Comparison of ENCODE assay signal across 13 cellular contexts in genomic region chr6:122495612-122496011, GRCh38. TPM values are rescaled to one million over a fixed set of nuclear protein-coding genes. Genes with fewer than 3 reads are reported as not detected.
DNase-seq lines count a peak whose midpoint lies in the region; ATAC-seq and TF ChIP-seq lines count a peak whose summit lies in the region.
"Had no signal": no experiment of that assay in that cellular context is flagged by ENCODE, and none has a peak within 500 bp of the region (broad histone marks: within the 10 kb centered on the region; RNA-seq: fewer than 3 reads in every experiment).

No MANE protein-coding gene starts in this region.

- TF ChIP-seq CTCF in type B pancreatic cell (conservative IDR thresholded peaks at IDR 0.05): no peak

- no peak overlapping the region for H3K4me3 Mint-ChIP-seq in activated T-cell treated with anti-CD3 and anti-CD28 coated beads, Interleukin-2, amount 50 U/mL, for 72 hours
- H3K4me3 Mint-ChIP-seq in activated T-cell treated with anti-CD3 and anti-CD28 coated beads, Interleukin-2, amount 50 U/mL, for 24 hours: no peak overlapping the region
- H3K4me3 Mint-ChIP-seq in natural killer cell treated with Interleukin-12 subunit alpha and Interleukin-12 subunit beta and Interleukin-15 and Interleukin-18, amount 100 ng/mL, for 72 hours: no peak overlapping the region
- no peak overlapping the region for H3K4me3 Mint-ChIP-seq in type B pancreatic cell
- H3K4me3 Mint-ChIP-seq: IgD-negative memory B cell, neural crest cell had no signal

- no peak overlapping the region for H3K27ac Mint-ChIP-seq in activated T-cell treated with anti-CD3 and anti-CD28 coated beads, Interleukin-2, amount 50 U/mL, for 72 hours
- H3K27ac Mint-ChIP-seq in activated T-cell treated with anti-CD3 and anti-CD28 coated beads, Interleukin-2, amount 50 U/mL, for 24 hours: no peak overlapping the region
- no peak overlapping the region for H3K27ac Mint-ChIP-seq in natural killer cell treated with Interleukin-12 subunit alpha and Interleukin-12 subunit beta and Interleukin-15 and Interleukin-18, amount 100 ng/mL, for 72 hours
- H3K27ac Mint-ChIP-seq in type B pancreatic cell: no peak overlapping the region
- H3K27ac Mint-ChIP-seq: IgD-negative memory B cell had no signal

- peaks cover 1 to 10% of the 10 kb centered on the region in 2 donors for H3K9me3 Mint-ChIP-seq in activated T-cell treated with anti-CD3 and anti-CD28 coated beads, Interleukin-2, amount 50 U/mL, for 72 hours
- H3K9me3 Mint-ChIP-seq in activated T-cell treated with anti-CD3 and anti-CD28 coated beads, Interleukin-2, amount 50 U/mL, for 24 hours: peaks cover 28% of the 10 kb centered on the region
- peaks cover 5% of the 10 kb centered on the region for H3K9me3 Mint-ChIP-seq in natural killer cell treated with Interleukin-12 subunit alpha and Interleukin-12 subunit beta and Interleukin-15 and Interleukin-18, amount 100 ng/mL, for 72 hours
- H3K9me3 Mint-ChIP-seq in type B pancreatic cell: peaks cover 20% of the 10 kb centered on the region

- peaks cover 17% of the 10 kb centered on the region for H3K27me3 Mint-ChIP-seq in activated T-cell treated with anti-CD3 and anti-CD28 coated beads, Interleukin-2, amount 50 U/mL, for 72 hours (ENCODE audit: low read depth)
- peaks cover 18% of the 10 kb centered on the region for H3K27me3 Mint-ChIP-seq in activated T-cell treated with anti-CD3 and anti-CD28 coated beads, Interleukin-2, amount 50 U/mL, for 24 hours
- H3K27me3 Mint-ChIP-seq in natural killer cell treated with Interleukin-12 subunit alpha and Interleukin-12 subunit beta and Interleukin-15 and Interleukin-18, amount 100 ng/mL, for 72 hours: peaks cover 4 to 29% of the 10 kb centered on the region in 2 donors
- no peaks in the 10 kb centered on the region for H3K27me3 Mint-ChIP-seq in type B pancreatic cell
- H3K27me3 Mint-ChIP-seq: IgD-negative memory B cell had no signal

- peak in 1 of 2 donors; percentile 2 for DNase-seq in activated T-cell treated with anti-CD3 and anti-CD28 coated beads, Interleukin-2, amount 50 U/mL, for 72 hours
- DNase-seq in activated T-cell treated with anti-CD3 and anti-CD28 coated beads, Interleukin-2, amount 50 U/mL, for 24 hours: no peak
- no peak for DNase-seq in natural killer cell treated with Interleukin-12 subunit alpha and Interleukin-12 subunit beta and Interleukin-15 and Interleukin-18, amount 100 ng/mL, for 72 hours (ENCODE audit: low spot score)
- DNase-seq in type B pancreatic cell (ENCODE audit: extremely low spot score, unreplicated experiment): no peak
- no peak for DNase-seq in HK-2 (ENCODE audit: unreplicated experiment)
- no peak for DNase-seq in pons (ENCODE audit: low spot score)
- DNase-seq: GOT3; NCI-H446 treated with DMSO at 0.1 percent for 48 hours; stimulated activated CD4-positive, alpha-beta T cell treated with anti-CD3 and anti-CD28 coated beads, Interleukin-15, amount 100 ng/mL, for 24 hours had no signal

- ATAC-seq in activated T-cell treated with anti-CD3 and anti-CD28 coated beads, Interleukin-2, amount 50 U/mL, for 72 hours (replicated peaks in 1 of 2): peak; percentile 35 to 44
- ATAC-seq in HG02623 (IDR thresholded peaks at IDR 0.05; ENCODE audit: unreplicated experiment) (peak; percentile 53), HG03558 (IDR thresholded peaks at IDR 0.05; ENCODE audit: extremely low read depth, unreplicated experiment) (peak; percentile 41)
- peak; percentile 66 to 75 for ATAC-seq in natural killer cell treated with Interleukin-12 subunit alpha and Interleukin-12 subunit beta and Interleukin-15 and Interleukin-18, amount 100 ng/mL, for 72 hours

- H3K4me1 Mint-ChIP-seq in activated T-cell treated with anti-CD3 and anti-CD28 coated beads, Interleukin-2, amount 50 U/mL, for 72 hours (ENCODE audit: low read depth): no peaks in the 10 kb centered on the region
- H3K4me1 Mint-ChIP-seq in activated T-cell treated with anti-CD3 and anti-CD28 coated beads, Interleukin-2, amount 50 U/mL, for 24 hours (ENCODE audit: low read depth): peaks cover 3% of the 10 kb centered on the region
- H3K4me1 Mint-ChIP-seq in natural killer cell treated with Interleukin-12 subunit alpha and Interleukin-12 subunit beta and Interleukin-15 and Interleukin-18, amount 100 ng/mL, for 72 hours (ENCODE audit: low read depth in 2 of 2): peaks cover 0 to 8% of the 10 kb centered on the region in 2 donors
- no peaks in the 10 kb centered on the region for H3K4me1 Mint-ChIP-seq in type B pancreatic cell (ENCODE audit: unreplicated experiment)
- H3K4me1 Mint-ChIP-seq: neural crest cell had no signal

- H3K36me3 Mint-ChIP-seq in activated T-cell treated with anti-CD3 and anti-CD28 coated beads, Interleukin-2, amount 50 U/mL, for 72 hours (ENCODE audit: insufficient read depth in 2 of 2): peaks cover 6 to 10% of the 10 kb centered on the region in 2 donors
- peaks cover 6% of the 10 kb centered on the region for H3K36me3 Mint-ChIP-seq in activated T-cell treated with anti-CD3 and anti-CD28 coated beads, Interleukin-2, amount 50 U/mL, for 24 hours (ENCODE audit: low read depth)
- peaks cover 25% of the 10 kb centered on the region for H3K36me3 Mint-ChIP-seq in natural killer cell treated with Interleukin-12 subunit alpha and Interleukin-12 subunit beta and Interleukin-15 and Interleukin-18, amount 100 ng/mL, for 72 hours
- peaks cover 44% of the 10 kb centered on the region for H3K36me3 Mint-ChIP-seq in type B pancreatic cell

RNA-seq across cellular contexts. Expression of gene SERINC1, which starts 24.0 kb away (rescaled TPM):
- total RNA-seq in activated T-cell treated with anti-CD3 and anti-CD28 coated beads, Interleukin-2, amount 50 U/mL, for 72 hours: 10 to 100 TPM; 61.3 to 78.2 TPM
- total RNA-seq in natural killer cell treated with Interleukin-12 subunit alpha and Interleukin-12 subunit beta and Interleukin-15 and Interleukin-18, amount 100 ng/mL, for 72 hours: 10 to 100 TPM; 38.0 to 70.6 TPM
- 82.8 and 101 TPM in 2 replicates for total RNA-seq in type B pancreatic cell (ENCODE audit: low replicate concordance)
